Comparison of ENCODE assay signal across 37 cellular contexts in genomic region chr1:235102259-235102582, GRCh38.
"Had no signal": no experiment of that assay in that cellular context is flagged by ENCODE, and none has a peak within 500 bp of the region (broad histone marks: within the 10 kb centered on the region; RNA-seq: fewer than 3 reads in every experiment).

No MANE protein-coding gene starts in this region.

- ATAC-seq: activated T-cell treated with anti-CD3 and anti-CD28 coated beads, Interleukin-2, amount 50 U/mL, for 72 hours; PC-3; SK-N-SH treated with all-trans-retinoic acid at 6 μM for 48 hours had no signal

- DNase-seq: activated B cell treated with CpG ODN at 0.5 μM for 24 hours; activated CD4-positive, alpha-beta memory T cell treated with anti-CD3 and anti-CD28 coated beads for 36 hours; activated CD4-positive, alpha-beta T cell treated with anti-CD3 and anti-CD28 coated beads for 4 hours; activated CD4-positive, alpha-beta T cell treated with anti-CD3 and anti-CD28 coated beads, Interleukin-2, amount 50 U/mL, for 1 hour; activated CD4-positive, CD25-positive, alpha-beta regulatory T cell treated with anti-CD3 and anti-CD28 coated beads, Interleukin-2, amount 50 U/mL, for 72 hours; activated gamma-delta T cell; activated naive CD4-positive, alpha-beta T cell treated with Interleukin-2 at 50 U/mL for 16 hours; activated naive CD8-positive, alpha-beta T cell treated with anti-CD3 and anti-CD28 coated beads, Interleukin-2, amount 10 ng/mL, durations not matched to agents 7 days and 5 days; activated T-cell treated with anti-CD3 and anti-CD28 coated beads, Interleukin-2, amount 50 U/mL, for 1 hour; activated T-cell treated with anti-CD3 and anti-CD28 coated beads, Interleukin-2, amount 50 U/mL, for 72 hours; amygdala; Karpas-422; MG63; NCI-H1048; NCI-H1105 treated with DMSO at 0.1 percent for 48 hours; NCI-H1436; NCI-H1694; NCI-H1930; NCI-H2081 treated with DMSO at 0.1 percent for 48 hours; NCI-H345; NCI-H510A; NCI-H526; NCI-H748 treated with DMSO at 0.1 percent for 48 hours; NK-92 treated with Interleukin-12 subunit alpha and Interleukin-12 subunit beta, amount 100 ng/mL, for 24 hours; PC-3; RPMI8226; SHP77 treated with DMSO at 0.1 percent for 48 hours; T-helper 17 cell had no signal

- H3K27me3 Mint-ChIP-seq: activated CD4-positive, alpha-beta memory T cell treated with anti-CD3 and anti-CD28 coated beads for 36 hours; activated naive CD4-positive, alpha-beta T cell treated with anti-CD3 and anti-CD28 coated beads, Interleukin-2, amount 50 U/mL, for 24 hours; central memory CD8-positive, alpha-beta T cell; T-helper 17 cell had no signal

- H3K36me3 ChIP-seq: ascending aorta, cardiac muscle cell, Peyer's patch had no signal

- H3K27me3 ChIP-seq: ascending aorta, cardiac muscle cell, MG63, Peyer's patch had no signal

- H3K4me3 ChIP-seq: ascending aorta, cardiac muscle cell, MG63, Peyer's patch had no signal

- H3K9me3 ChIP-seq: ascending aorta, MG63, Peyer's patch had no signal

- H3K27ac Mint-ChIP-seq: activated B cell treated with CpG ODN at 0.5 μM for 24 hours; activated CD4-positive, alpha-beta memory T cell treated with anti-CD3 and anti-CD28 coated beads for 36 hours; activated naive CD4-positive, alpha-beta T cell treated with anti-CD3 and anti-CD28 coated beads, Interleukin-2, amount 50 U/mL, for 24 hours; activated T-cell treated with anti-CD3 and anti-CD28 coated beads, Interleukin-2, amount 50 U/mL, for 72 hours; activated T-helper 2 cell treated with anti-CD3 and anti-CD28 coated beads, Interferon-gamma antibody, Interleukin-2, Interleukin-4, amounts not matched to agents 10 μg/mL and 5 μg/mL and 100 μg/mL, durations not matched to agents 14 hours and 24 hours and 36 hours; T-helper 17 cell had no signal

- H3K9me3 Mint-ChIP-seq: activated B cell treated with CpG ODN at 0.5 μM for 24 hours; activated CD4-positive, alpha-beta memory T cell treated with anti-CD3 and anti-CD28 coated beads for 36 hours; activated naive CD4-positive, alpha-beta T cell treated with anti-CD3 and anti-CD28 coated beads, Interleukin-2, amount 50 U/mL, for 24 hours; activated naive CD8-positive, alpha-beta T cell treated with anti-CD3 and anti-CD28 coated beads, Interleukin-2, amount 10 ng/mL, durations not matched to agents 7 days and 5 days; activated T-cell treated with anti-CD3 and anti-CD28 coated beads, Interleukin-2, amount 50 U/mL, for 72 hours; activated T-helper 2 cell treated with anti-CD3 and anti-CD28 coated beads, Interferon-gamma antibody, Interleukin-2, Interleukin-4, amounts not matched to agents 10 μg/mL and 5 μg/mL and 100 μg/mL, durations not matched to agents 14 hours and 24 hours and 36 hours; central memory CD8-positive, alpha-beta T cell; T-cell had no signal

- H3K4me3 Mint-ChIP-seq: activated B cell treated with CpG ODN at 0.5 μM for 24 hours; central memory CD8-positive, alpha-beta T cell had no signal

- H3K27ac ChIP-seq: ascending aorta, cardiac muscle cell, Peyer's patch, VCaP had no signal
